10 cellular contexts compared by ENCODE assay signal in the genomic region with DNA sequence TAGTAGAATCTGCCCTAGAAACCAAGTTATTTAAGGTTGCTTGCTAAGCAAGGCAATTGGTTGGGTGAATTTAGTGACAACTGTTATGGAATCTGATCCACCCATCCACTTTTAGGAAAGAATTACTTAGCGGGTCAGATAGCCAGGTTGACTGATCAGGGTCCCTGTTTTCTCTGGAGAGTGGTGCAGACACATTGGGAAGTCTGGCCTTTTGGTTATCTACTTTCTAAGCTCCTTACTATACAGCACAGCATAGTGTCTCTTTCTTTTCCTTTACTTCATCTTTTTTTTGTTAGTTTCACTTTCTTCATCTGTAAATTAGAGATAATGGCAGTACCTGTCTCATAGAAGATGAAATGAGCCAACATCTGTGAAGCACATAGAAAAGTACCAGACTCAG. TPM values are rescaled to one million over a fixed set of nuclear protein-coding genes. Genes with fewer than 3 reads are reported as not detected.
DNase-seq lines count a peak whose midpoint lies in the region; ATAC-seq and TF ChIP-seq lines count a peak whose summit lies in the region.
"Had no signal": no experiment of that assay in that cellular context is flagged by ENCODE, and none has a peak within 500 bp of the region (broad histone marks: within the 10 kb centered on the region; RNA-seq: fewer than 3 reads in every experiment).

No MANE protein-coding gene starts in this region.

- no peaks in the 10 kb centered on the region for H3K27me3 Mint-ChIP-seq in activated CD4-positive, alpha-beta T cell treated with anti-CD3 and anti-CD28 coated beads for 36 hours

- no peak for DNase-seq in activated CD4-positive, alpha-beta T cell treated with anti-CD3 and anti-CD28 coated beads for 36 hours
- DNase-seq in activated CD4-positive, alpha-beta T cell treated with anti-CD3 and anti-CD28 coated beads for 48 hours, result no peak
- DNase-seq in adipocyte (ENCODE audit: low read depth) (peak; percentile 34), left lung (no peak), DMS153 (lab: John Stamatoyannopoulos, UW) (no peak)
- DNase-seq: activated effector memory CD4-positive, alpha-beta T cell treated with anti-CD3 and anti-CD28 coated beads, Interleukin-2, amount 50 U/mL, for 16 hours had no signal

- H3K4me1 Mint-ChIP-seq in activated CD4-positive, alpha-beta T cell treated with anti-CD3 and anti-CD28 coated beads for 36 hours, result peaks cover 65% of the 10 kb centered on the region

- no peak for TF ChIP-seq CTCF in left lung (IDR thresholded peaks at IDR 0.05)

- H3K4me3 Mint-ChIP-seq in activated CD4-positive, alpha-beta T cell treated with anti-CD3 and anti-CD28 coated beads for 36 hours, result no peak overlapping the region

- intact Hi-C loops in activated CD4-positive, alpha-beta T cell treated with anti-CD3 and anti-CD28 coated beads for 36 hours (cut with DNase I, micrococcal nuclease), result loop anchor here (10.0 kb wide), 2 partner anchors 515 to 1665 kb away; a partner anchor contains a TSS
- intact Hi-C loops in left lung (cut with DNase I), result no loop called here

- peaks cover 45% of the 10 kb centered on the region for H3K36me3 Mint-ChIP-seq in activated CD4-positive, alpha-beta T cell treated with anti-CD3 and anti-CD28 coated beads for 36 hours (ENCODE audit: low read depth)

- POLR2A ChIA-PET in activated CD4-positive, alpha-beta T cell treated with anti-CD3 and anti-CD28 coated beads for 36 hours (lab: Charles Lee), result no interaction called here

- H3K4me3 ChIP-seq in adipocyte (ENCODE audit: low read length), result peak overlapping the region; percentile 68
- H3K4me3 ChIP-seq in left lung, result no peak overlapping the region
- H3K4me3 ChIP-seq: SK-N-MC had no signal

- peak; percentile 71 for ATAC-seq in activated CD4-positive, alpha-beta T cell treated with anti-CD3 and anti-CD28 coated beads for 36 hours
- ATAC-seq in left lung (peak; percentile 18), HG02798 (IDR thresholded peaks at IDR 0.05; ENCODE audit: poor library complexity, unreplicated experiment) (no peak), HG02884 (IDR thresholded peaks at IDR 0.05; ENCODE audit: unreplicated experiment) (no peak)

- peak overlapping the region; percentile 20 for H3K27ac Mint-ChIP-seq in activated CD4-positive, alpha-beta T cell treated with anti-CD3 and anti-CD28 coated beads for 36 hours

- H3K27ac ChIP-seq in left lung (peak overlapping the region; percentile 34 to 59), temporal lobe (ENCODE audit: low read depth, low read length) (peak overlapping the region; percentile 38)
- H3K27ac ChIP-seq: SK-N-MC had no signal

- CTCF ChIA-PET in activated CD4-positive, alpha-beta T cell treated with anti-CD3 and anti-CD28 coated beads for 36 hours (lab: Charles Lee), result interaction anchor here (0.7 to 1.2 kb wide), 4 partner anchors 12 to 74 kb away, joined by 3 to 4 read pairs (median 3); no protein-coding TSS in a partner anchor

- H3K4me1 ChIP-seq in adipocyte (ENCODE audit: control insufficient read depth, insufficient read depth, low read length), result peaks cover 32% of the 10 kb centered on the region
- H3K4me1 ChIP-seq in left lung, result peaks cover 9 to 41% of the 10 kb centered on the region in 2 donors

- H3K27me3 ChIP-seq in adipocyte (replicated peaks; ENCODE audit: control insufficient read depth, insufficient read depth, low read length) (no peaks in the 10 kb centered on the region), left lung (no peaks in the 10 kb centered on the region)

- peak overlapping the region; percentile 70 for H3K9ac ChIP-seq in adipocyte (ENCODE audit: low read length)

- H3K9me3 ChIP-seq in adipocyte (ENCODE audit: control insufficient read depth, low read length) (no peaks in the 10 kb centered on the region), left lung (no peaks in the 10 kb centered on the region)

- H3K36me3 ChIP-seq in adipocyte (ENCODE audit: control insufficient read depth, insufficient read depth, low read length, severe bottlenecking), result peaks cover 24% of the 10 kb centered on the region
- H3K36me3 ChIP-seq in left lung, result peaks cover 0 to 31% of the 10 kb centered on the region in 2 donors

- H3K9me3 Mint-ChIP-seq in activated CD4-positive, alpha-beta T cell treated with anti-CD3 and anti-CD28 coated beads for 36 hours (ENCODE audit: low read depth), result peaks cover 5% of the 10 kb centered on the region

RNA-seq across cellular contexts. Expression of a gene that starts 7.4 kb away (rescaled TPM):
- total RNA-seq in activated CD4-positive, alpha-beta T cell treated with anti-CD3 and anti-CD28 coated beads for 36 hours, result 10 to 100 TPM; 26.2 to 41.8 TPM
- 10 to 100 TPM; 31.9 to 43.8 TPM for total RNA-seq in left lung
- 52.9 TPM for total RNA-seq in temporal lobe

Comparison
In these comparisons a context has a peak if more than half of its experiments do, and no peak if none do; other contexts are left out.
1. ATAC-seq: peak in activated CD4-positive, alpha-beta T cell treated with anti-CD3 and anti-CD28 coated beads for 36 hours (single experiment) and left lung (single experiment); none in HG02798 (single experiment) and HG02884 (single experiment).
2. intact Hi-C loops: an anchor here in activated CD4-positive, alpha-beta T cell treated with anti-CD3 and anti-CD28 coated beads for 36 hours (10.0 kb wide); none called in left lung.